Comparison of ENCODE assay signal across 1 cellular context in genomic region chr5:69234457-69235268, GRCh38.
TF ChIP-seq lines count a peak whose summit lies in the region.

TSS of gene CDK7 (plus strand) at chr5:69234886. CDS start at chr5:69234976, 90 bp downstream.

TF ChIP-seq in HepG2, 621 proteins besides CTCF, POLR2A, EP300 and RAD21 (continued from another document and continues in another):
- 0 out of 2 replicates have a peak, but pooled peaks have one; percentile 62 for TF ChIP-seq ZNF230 (CRISPR knock-in tag; IDR thresholded peaks at IDR 0.05)
- TF ChIP-seq, protein P1, sequence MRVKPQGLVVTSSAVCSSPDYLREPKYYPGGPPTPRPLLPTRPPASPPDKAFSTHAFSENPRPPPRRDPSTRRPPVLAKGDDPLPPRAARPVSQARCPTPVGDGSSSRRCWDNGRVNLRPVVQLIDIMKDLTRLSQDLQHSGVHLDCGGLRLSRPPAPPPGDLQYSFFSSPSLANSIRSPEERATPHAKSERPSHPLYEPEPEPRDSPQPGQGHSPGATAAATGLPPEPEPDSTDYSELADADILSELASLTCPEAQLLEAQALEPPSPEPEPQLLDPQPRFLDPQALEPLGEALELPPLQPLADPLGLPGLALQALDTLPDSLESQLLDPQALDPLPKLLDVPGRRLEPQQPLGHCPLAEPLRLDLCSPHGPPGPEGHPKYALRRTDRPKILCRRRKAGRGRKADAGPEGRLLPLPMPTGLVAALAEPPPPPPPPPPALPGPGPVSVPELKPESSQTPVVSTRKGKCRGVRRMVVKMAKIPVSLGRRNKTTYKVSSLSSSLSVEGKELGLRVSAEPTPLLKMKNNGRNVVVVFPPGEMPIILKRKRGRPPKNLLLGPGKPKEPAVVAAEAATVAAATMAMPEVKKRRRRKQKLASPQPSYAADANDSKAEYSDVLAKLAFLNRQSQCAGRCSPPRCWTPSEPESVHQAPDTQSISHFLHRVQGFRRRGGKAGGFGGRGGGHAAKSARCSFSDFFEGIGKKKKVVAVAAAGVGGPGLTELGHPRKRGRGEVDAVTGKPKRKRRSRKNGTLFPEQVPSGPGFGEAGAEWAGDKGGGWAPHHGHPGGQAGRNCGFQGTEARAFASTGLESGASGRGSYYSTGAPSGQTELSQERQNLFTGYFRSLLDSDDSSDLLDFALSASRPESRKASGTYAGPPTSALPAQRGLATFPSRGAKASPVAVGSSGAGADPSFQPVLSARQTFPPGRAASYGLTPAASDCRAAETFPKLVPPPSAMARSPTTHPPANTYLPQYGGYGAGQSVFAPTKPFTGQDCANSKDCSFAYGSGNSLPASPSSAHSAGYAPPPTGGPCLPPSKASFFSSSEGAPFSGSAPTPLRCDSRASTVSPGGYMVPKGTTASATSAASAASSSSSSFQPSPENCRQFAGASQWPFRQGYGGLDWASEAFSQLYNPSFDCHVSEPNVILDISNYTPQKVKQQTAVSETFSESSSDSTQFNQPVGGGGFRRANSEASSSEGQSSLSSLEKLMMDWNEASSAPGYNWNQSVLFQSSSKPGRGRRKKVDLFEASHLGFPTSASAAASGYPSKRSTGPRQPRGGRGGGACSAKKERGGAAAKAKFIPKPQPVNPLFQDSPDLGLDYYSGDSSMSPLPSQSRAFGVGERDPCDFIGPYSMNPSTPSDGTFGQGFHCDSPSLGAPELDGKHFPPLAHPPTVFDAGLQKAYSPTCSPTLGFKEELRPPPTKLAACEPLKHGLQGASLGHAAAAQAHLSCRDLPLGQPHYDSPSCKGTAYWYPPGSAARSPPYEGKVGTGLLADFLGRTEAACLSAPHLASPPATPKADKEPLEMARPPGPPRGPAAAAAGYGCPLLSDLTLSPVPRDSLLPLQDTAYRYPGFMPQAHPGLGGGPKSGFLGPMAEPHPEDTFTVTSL (CRISPR knock-in tag; IDR thresholded peaks at IDR 0.05; ENCODE audit: borderline replicate concordance) = 0 out of 2 replicates have a peak, but pooled peaks have one; percentile 9
- TF ChIP-seq IRF2 (CRISPR knock-in tag; IDR thresholded peaks at IDR 0.05) = peak; percentile 21; the same call in 1 of the 2 replicates
- TF ChIP-seq, protein P2, sequence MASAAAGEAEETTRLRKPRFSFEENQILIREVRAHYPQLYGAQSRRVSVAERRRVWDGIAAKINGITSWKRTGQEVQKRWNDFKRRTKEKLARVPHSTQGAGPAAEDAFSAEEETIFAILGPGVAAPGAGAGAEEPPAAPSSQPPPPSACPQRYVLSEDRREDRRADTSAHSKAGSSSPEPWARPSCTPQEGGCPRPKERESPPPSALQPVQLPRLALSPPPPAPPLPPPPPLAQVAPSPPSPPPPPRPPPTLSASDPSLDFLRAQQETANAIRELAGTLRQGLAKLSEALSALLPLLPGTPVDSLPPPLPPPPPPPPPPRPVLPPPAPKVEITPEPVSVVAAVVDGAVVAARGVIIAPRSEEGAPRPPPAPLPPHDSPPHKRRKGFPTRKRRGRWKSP (CRISPR knock-in tag; IDR thresholded peaks at IDR 0.05) = 0 out of 2 replicates have a peak, but pooled peaks have one; percentile 48
- peak; percentile 86; the same call in 1 of the 2 replicates for TF ChIP-seq TGIF2 (CRISPR knock-in tag; IDR thresholded peaks at IDR 0.05)
- no peak for TF ChIP-seq CCDC6 (CRISPR knock-in tag; IDR thresholded peaks at IDR 0.05)
- no peak for TF ChIP-seq SSRP1 (CRISPR knock-in tag; IDR thresholded peaks at IDR 0.05)
- no peak for TF ChIP-seq ETV6 (CRISPR knock-in tag; conservative IDR thresholded peaks at IDR 0.05)
- no peak for TF ChIP-seq ZNF510 (CRISPR knock-in tag; IDR thresholded peaks at IDR 0.05; ENCODE audit: low read depth)
- peak; percentile 77 for TF ChIP-seq MXD3 (CRISPR knock-in tag; IDR thresholded peaks at IDR 0.05)
- TF ChIP-seq, protein P3, sequence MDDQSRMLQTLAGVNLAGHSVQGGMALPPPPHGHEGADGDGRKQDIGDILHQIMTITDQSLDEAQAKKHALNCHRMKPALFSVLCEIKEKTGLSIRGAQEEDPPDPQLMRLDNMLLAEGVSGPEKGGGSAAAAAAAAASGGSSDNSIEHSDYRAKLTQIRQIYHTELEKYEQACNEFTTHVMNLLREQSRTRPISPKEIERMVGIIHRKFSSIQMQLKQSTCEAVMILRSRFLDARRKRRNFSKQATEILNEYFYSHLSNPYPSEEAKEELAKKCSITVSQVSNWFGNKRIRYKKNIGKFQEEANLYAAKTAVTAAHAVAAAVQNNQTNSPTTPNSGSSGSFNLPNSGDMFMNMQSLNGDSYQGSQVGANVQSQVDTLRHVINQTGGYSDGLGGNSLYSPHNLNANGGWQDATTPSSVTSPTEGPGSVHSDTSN (CRISPR knock-in tag; IDR thresholded peaks at IDR 0.05; ENCODE audit: borderline replicate concordance) = no peak
- TF ChIP-seq ISL2 (CRISPR knock-in tag; IDR thresholded peaks at IDR 0.05) = peak; percentile 50; the same call in 1 of the 2 replicates
- TF ChIP-seq NR2C2 (CRISPR knock-in tag; IDR thresholded peaks at IDR 0.05; ENCODE audit: borderline replicate concordance) = peak; percentile 46; the same call in 1 of the 2 replicates
- TF ChIP-seq TEAD2 (CRISPR knock-in tag; IDR thresholded peaks at IDR 0.05) = no peak
- TF ChIP-seq GTF2F1 (IDR thresholded peaks at IDR 0.05; ENCODE audit: low read length) = 0 out of 2 replicates have a peak, but pooled peaks have one; percentile 52
- TF ChIP-seq, protein P4, sequence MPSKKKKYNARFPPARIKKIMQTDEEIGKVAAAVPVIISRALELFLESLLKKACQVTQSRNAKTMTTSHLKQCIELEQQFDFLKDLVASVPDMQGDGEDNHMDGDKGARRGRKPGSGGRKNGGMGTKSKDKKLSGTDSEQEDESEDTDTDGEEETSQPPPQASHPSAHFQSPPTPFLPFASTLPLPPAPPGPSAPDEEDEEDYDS (CRISPR knock-in tag; IDR thresholded peaks at IDR 0.05) = peak; percentile 99
- TF ChIP-seq SMYD3 (CRISPR knock-in tag; IDR thresholded peaks at IDR 0.05) = no peak; the same call in 1 of the 2 replicates
- TF ChIP-seq ZNF607 (CRISPR knock-in tag; IDR thresholded peaks at IDR 0.05; ENCODE audit: borderline replicate concordance) = peak; percentile 90; the same call in 1 of the 2 replicates
- 0 out of 2 replicates have a peak, but pooled peaks have one; percentile 63 for TF ChIP-seq ZNF253 (CRISPR knock-in tag; IDR thresholded peaks at IDR 0.05; ENCODE audit: borderline replicate concordance)
- 0 out of 2 replicates have a peak, but pooled peaks have one; percentile 76 for TF ChIP-seq NR0B2 (CRISPR knock-in tag; IDR thresholded peaks at IDR 0.05)
- peak; percentile 80; the same call in 1 of the 2 replicates for TF ChIP-seq ZNF280D (CRISPR knock-in tag; IDR thresholded peaks at IDR 0.05)
- TF ChIP-seq ZFX (CRISPR knock-in tag; IDR thresholded peaks at IDR 0.05; ENCODE audit: low read depth) = peak; percentile 84
- TF ChIP-seq GFI1 (CRISPR knock-in tag; IDR thresholded peaks at IDR 0.05; ENCODE audit: borderline replicate concordance) = 0 out of 2 replicates have a peak, but pooled peaks have one; percentile 22
- no peak for TF ChIP-seq JUN (CRISPR knock-in tag; IDR thresholded peaks at IDR 0.05)
- TF ChIP-seq ZNF609 (CRISPR knock-in tag; IDR thresholded peaks at IDR 0.05; ENCODE audit: borderline replicate concordance) = no peak
- TF ChIP-seq SIN3B (IDR thresholded peaks at IDR 0.05; ENCODE audit: low read length) = peak; percentile 69; the same call in 1 of the 2 replicates
- no peak; the same call in 1 of the 2 replicates for TF ChIP-seq SNAI1 (CRISPR knock-in tag; IDR thresholded peaks at IDR 0.05; ENCODE audit: borderline replicate concordance)
- peak; percentile 98 for TF ChIP-seq USF2 (IDR thresholded peaks at IDR 0.05; ENCODE audit: low read depth, low read length)
- peak; percentile 100; the same call in 1 of the 2 replicates for TF ChIP-seq USF2 (CRISPR knock-in tag; IDR thresholded peaks at IDR 0.05; ENCODE audit: borderline replicate concordance)
- TF ChIP-seq ZNF619 (CRISPR knock-in tag; IDR thresholded peaks at IDR 0.05) = peak; percentile 82; the same call in 1 of the 2 replicates
- TF ChIP-seq KAT7 (CRISPR knock-in tag; IDR thresholded peaks at IDR 0.05; ENCODE audit: borderline replicate concordance) = peak; percentile 82; the same call in 1 of the 2 replicates
- no peak for TF ChIP-seq ARNT2 (CRISPR knock-in tag; IDR thresholded peaks at IDR 0.05; ENCODE audit: low read depth)
- TF ChIP-seq ZNF10 (CRISPR knock-in tag; IDR thresholded peaks at IDR 0.05; ENCODE audit: borderline replicate concordance, low read depth) = no peak
- TF ChIP-seq SCMH1 (CRISPR knock-in tag; IDR thresholded peaks at IDR 0.05; ENCODE audit: borderline replicate concordance) = no peak
- no peak for TF ChIP-seq ETS1 (CRISPR knock-in tag; IDR thresholded peaks at IDR 0.05)
- no peak for TF ChIP-seq SMARCE1 (IDR thresholded peaks at IDR 0.05; ENCODE audit: borderline replicate concordance)
- TF ChIP-seq NFYC (CRISPR knock-in tag; IDR thresholded peaks at IDR 0.05) = peak; percentile 69
